Comparison of ENCODE assay signal across 2 cellular contexts in the genomic region with DNA sequence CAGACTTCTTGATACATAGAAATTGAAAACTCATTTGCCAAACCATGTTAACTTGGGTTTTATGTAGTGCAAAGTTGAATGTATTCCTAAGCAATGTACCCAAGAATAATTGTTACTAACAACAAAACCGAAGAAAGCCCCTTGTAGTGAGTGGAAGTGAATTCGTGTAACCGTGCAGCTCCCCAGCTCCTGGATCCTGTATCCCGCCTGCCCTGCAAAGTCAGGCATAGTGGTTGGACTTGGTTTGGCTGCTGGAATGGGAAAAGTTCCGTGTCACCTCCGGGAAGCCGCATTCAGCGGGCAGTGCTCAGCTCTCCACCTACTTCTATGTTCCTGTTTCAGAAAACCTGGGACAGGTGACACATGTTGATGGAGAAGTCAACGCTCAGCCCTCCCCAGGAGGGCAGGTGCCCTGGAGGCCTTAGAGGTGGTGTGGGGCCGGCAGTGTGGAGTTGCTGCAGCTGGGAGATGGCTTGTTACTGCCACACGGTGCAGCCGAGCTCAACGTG.
TF ChIP-seq lines count a peak whose summit lies in the region.

No MANE protein-coding gene starts in this region.

TF ChIP-seq in SK-N-SH, 30 proteins besides CTCF, POLR2A, EP300 and RAD21 (continued from another document):
- TF ChIP-seq, protein P1, sequence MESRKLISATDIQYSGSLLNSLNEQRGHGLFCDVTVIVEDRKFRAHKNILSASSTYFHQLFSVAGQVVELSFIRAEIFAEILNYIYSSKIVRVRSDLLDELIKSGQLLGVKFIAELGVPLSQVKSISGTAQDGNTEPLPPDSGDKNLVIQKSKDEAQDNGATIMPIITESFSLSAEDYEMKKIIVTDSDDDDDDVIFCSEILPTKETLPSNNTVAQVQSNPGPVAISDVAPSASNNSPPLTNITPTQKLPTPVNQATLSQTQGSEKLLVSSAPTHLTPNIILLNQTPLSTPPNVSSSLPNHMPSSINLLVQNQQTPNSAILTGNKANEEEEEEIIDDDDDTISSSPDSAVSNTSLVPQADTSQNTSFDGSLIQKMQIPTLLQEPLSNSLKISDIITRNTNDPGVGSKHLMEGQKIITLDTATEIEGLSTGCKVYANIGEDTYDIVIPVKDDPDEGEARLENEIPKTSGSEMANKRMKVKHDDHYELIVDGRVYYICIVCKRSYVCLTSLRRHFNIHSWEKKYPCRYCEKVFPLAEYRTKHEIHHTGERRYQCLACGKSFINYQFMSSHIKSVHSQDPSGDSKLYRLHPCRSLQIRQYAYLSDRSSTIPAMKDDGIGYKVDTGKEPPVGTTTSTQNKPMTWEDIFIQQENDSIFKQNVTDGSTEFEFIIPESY (IDR thresholded peaks at IDR 0.05; ENCODE audit: borderline replicate concordance, low read depth): no peak
- no peak for TF ChIP-seq CHD2 (IDR thresholded peaks at IDR 0.05; ENCODE audit: low read length, partially characterized antibody)
- TF ChIP-seq, protein P2, sequence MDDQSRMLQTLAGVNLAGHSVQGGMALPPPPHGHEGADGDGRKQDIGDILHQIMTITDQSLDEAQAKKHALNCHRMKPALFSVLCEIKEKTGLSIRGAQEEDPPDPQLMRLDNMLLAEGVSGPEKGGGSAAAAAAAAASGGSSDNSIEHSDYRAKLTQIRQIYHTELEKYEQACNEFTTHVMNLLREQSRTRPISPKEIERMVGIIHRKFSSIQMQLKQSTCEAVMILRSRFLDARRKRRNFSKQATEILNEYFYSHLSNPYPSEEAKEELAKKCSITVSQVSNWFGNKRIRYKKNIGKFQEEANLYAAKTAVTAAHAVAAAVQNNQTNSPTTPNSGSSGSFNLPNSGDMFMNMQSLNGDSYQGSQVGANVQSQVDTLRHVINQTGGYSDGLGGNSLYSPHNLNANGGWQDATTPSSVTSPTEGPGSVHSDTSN (IDR thresholded peaks at IDR 0.05): no peak
- no peak for TF ChIP-seq SIN3A (IDR thresholded peaks at IDR 0.05; ENCODE audit: borderline replicate concordance, low read depth, low read length)
- no peak for TF ChIP-seq YY1 (IDR thresholded peaks at IDR 0.05; ENCODE audit: low read depth)
- no peak for TF ChIP-seq FOXJ3 (CRISPR knock-in tag; IDR thresholded peaks at IDR 0.05)
- TF ChIP-seq EZH2phosphoT487 (IDR thresholded peaks at IDR 0.05; ENCODE audit: borderline replicate concordance, low read depth): no peak
- TF ChIP-seq RCOR1 (IDR thresholded peaks at IDR 0.05; ENCODE audit: low read length): no peak
- TF ChIP-seq, protein P3, sequence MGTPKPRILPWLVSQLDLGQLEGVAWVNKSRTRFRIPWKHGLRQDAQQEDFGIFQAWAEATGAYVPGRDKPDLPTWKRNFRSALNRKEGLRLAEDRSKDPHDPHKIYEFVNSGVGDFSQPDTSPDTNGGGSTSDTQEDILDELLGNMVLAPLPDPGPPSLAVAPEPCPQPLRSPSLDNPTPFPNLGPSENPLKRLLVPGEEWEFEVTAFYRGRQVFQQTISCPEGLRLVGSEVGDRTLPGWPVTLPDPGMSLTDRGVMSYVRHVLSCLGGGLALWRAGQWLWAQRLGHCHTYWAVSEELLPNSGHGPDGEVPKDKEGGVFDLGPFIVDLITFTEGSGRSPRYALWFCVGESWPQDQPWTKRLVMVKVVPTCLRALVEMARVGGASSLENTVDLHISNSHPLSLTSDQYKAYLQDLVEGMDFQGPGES (IDR thresholded peaks at IDR 0.05; ENCODE audit: low read depth, low read length): no peak
- TF ChIP-seq NRF1 (IDR thresholded peaks at IDR 0.05; ENCODE audit: low read depth, low read length): no peak
- TF ChIP-seq GATA2 (CRISPR knock-in tag; IDR thresholded peaks at IDR 0.05): no peak
- TF ChIP-seq, protein P4, sequence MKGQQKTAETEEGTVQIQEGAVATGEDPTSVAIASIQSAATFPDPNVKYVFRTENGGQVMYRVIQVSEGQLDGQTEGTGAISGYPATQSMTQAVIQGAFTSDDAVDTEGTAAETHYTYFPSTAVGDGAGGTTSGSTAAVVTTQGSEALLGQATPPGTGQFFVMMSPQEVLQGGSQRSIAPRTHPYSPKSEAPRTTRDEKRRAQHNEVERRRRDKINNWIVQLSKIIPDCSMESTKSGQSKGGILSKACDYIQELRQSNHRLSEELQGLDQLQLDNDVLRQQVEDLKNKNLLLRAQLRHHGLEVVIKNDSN (IDR thresholded peaks at IDR 0.05; ENCODE audit: borderline replicate concordance, low read depth): no peak
- TF ChIP-seq, protein P5, sequence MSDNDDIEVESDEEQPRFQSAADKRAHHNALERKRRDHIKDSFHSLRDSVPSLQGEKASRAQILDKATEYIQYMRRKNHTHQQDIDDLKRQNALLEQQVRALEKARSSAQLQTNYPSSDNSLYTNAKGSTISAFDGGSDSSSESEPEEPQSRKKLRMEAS (IDR thresholded peaks at IDR 0.05; ENCODE audit: low read depth): no peak
- TF ChIP-seq SMC3 (IDR thresholded peaks at IDR 0.05; ENCODE audit: low read depth, low read length): no peak
- TF ChIP-seq JUND (IDR thresholded peaks at IDR 0.05): no peak
- no peak for TF ChIP-seq TAF1 (IDR thresholded peaks at IDR 0.05; ENCODE audit: borderline replicate concordance, low read depth, low read length)
- no peak for TF ChIP-seq ELF1 (IDR thresholded peaks at IDR 0.05)
- no peak for TF ChIP-seq RFX5 (IDR thresholded peaks at IDR 0.05; ENCODE audit: low read length)

TF ChIP-seq in SK-N-SH treated with all-trans-retinoic acid at 6 μM for 48 hours, 23 proteins besides CTCF, POLR2A, EP300 and RAD21:
- TF ChIP-seq, protein P6, sequence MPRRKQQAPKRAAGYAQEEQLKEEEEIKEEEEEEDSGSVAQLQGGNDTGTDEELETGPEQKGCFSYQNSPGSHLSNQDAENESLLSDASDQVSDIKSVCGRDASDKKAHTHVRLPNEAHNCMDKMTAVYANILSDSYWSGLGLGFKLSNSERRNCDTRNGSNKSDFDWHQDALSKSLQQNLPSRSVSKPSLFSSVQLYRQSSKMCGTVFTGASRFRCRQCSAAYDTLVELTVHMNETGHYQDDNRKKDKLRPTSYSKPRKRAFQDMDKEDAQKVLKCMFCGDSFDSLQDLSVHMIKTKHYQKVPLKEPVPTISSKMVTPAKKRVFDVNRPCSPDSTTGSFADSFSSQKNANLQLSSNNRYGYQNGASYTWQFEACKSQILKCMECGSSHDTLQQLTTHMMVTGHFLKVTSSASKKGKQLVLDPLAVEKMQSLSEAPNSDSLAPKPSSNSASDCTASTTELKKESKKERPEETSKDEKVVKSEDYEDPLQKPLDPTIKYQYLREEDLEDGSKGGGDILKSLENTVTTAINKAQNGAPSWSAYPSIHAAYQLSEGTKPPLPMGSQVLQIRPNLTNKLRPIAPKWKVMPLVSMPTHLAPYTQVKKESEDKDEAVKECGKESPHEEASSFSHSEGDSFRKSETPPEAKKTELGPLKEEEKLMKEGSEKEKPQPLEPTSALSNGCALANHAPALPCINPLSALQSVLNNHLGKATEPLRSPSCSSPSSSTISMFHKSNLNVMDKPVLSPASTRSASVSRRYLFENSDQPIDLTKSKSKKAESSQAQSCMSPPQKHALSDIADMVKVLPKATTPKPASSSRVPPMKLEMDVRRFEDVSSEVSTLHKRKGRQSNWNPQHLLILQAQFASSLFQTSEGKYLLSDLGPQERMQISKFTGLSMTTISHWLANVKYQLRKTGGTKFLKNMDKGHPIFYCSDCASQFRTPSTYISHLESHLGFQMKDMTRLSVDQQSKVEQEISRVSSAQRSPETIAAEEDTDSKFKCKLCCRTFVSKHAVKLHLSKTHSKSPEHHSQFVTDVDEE (CRISPR knock-in tag; IDR thresholded peaks at IDR 0.05): no peak
- TF ChIP-seq TCF4 (CRISPR knock-in tag; IDR thresholded peaks at IDR 0.05; ENCODE audit: borderline replicate concordance): no peak
- TF ChIP-seq RARB (CRISPR knock-in tag; IDR thresholded peaks at IDR 0.05): no peak
- TF ChIP-seq TOX (CRISPR knock-in tag; IDR thresholded peaks at IDR 0.05; ENCODE audit: borderline replicate concordance): no peak
- TF ChIP-seq ISL1 (CRISPR knock-in tag; IDR thresholded peaks at IDR 0.05): no peak
- TF ChIP-seq ZNF8 (CRISPR knock-in tag; IDR thresholded peaks at IDR 0.05): no peak
- TF ChIP-seq, protein P7, sequence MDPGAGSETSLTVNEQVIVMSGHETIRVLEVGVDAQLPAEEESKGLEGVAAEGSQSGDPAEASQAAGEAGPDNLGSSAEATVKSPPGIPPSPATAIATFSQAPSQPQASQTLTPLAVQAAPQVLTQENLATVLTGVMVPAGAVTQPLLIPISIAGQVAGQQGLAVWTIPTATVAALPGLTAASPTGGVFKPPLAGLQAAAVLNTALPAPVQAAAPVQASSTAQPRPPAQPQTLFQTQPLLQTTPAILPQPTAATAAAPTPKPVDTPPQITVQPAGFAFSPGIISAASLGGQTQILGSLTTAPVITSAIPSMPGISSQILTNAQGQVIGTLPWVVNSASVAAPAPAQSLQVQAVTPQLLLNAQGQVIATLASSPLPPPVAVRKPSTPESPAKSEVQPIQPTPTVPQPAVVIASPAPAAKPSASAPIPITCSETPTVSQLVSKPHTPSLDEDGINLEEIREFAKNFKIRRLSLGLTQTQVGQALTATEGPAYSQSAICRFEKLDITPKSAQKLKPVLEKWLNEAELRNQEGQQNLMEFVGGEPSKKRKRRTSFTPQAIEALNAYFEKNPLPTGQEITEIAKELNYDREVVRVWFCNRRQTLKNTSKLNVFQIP (CRISPR knock-in tag; IDR thresholded peaks at IDR 0.05; ENCODE audit: borderline replicate concordance, low read depth): no peak
- no peak for TF ChIP-seq ZNF565 (CRISPR knock-in tag; conservative IDR thresholded peaks at IDR 0.05; ENCODE audit: low read depth)
- no peak for TF ChIP-seq BACH2 (CRISPR knock-in tag; IDR thresholded peaks at IDR 0.05; ENCODE audit: borderline replicate concordance)
- TF ChIP-seq CSDC2 (CRISPR knock-in tag; IDR thresholded peaks at IDR 0.05): no peak
- TF ChIP-seq ZFP30 (CRISPR knock-in tag; IDR thresholded peaks at IDR 0.05): no peak
- TF ChIP-seq SNAI2 (CRISPR knock-in tag; IDR thresholded peaks at IDR 0.05): no peak
- no peak for TF ChIP-seq ESRRG (CRISPR knock-in tag; IDR thresholded peaks at IDR 0.05)
- TF ChIP-seq, protein P8, sequence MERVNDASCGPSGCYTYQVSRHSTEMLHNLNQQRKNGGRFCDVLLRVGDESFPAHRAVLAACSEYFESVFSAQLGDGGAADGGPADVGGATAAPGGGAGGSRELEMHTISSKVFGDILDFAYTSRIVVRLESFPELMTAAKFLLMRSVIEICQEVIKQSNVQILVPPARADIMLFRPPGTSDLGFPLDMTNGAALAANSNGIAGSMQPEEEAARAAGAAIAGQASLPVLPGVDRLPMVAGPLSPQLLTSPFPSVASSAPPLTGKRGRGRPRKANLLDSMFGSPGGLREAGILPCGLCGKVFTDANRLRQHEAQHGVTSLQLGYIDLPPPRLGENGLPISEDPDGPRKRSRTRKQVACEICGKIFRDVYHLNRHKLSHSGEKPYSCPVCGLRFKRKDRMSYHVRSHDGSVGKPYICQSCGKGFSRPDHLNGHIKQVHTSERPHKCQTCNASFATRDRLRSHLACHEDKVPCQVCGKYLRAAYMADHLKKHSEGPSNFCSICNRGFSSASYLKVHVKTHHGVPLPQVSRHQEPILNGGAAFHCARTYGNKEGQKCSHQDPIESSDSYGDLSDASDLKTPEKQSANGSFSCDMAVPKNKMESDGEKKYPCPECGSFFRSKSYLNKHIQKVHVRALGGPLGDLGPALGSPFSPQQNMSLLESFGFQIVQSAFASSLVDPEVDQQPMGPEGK (CRISPR knock-in tag; IDR thresholded peaks at IDR 0.05; ENCODE audit: borderline replicate concordance): no peak
